In the genomic region with DNA sequence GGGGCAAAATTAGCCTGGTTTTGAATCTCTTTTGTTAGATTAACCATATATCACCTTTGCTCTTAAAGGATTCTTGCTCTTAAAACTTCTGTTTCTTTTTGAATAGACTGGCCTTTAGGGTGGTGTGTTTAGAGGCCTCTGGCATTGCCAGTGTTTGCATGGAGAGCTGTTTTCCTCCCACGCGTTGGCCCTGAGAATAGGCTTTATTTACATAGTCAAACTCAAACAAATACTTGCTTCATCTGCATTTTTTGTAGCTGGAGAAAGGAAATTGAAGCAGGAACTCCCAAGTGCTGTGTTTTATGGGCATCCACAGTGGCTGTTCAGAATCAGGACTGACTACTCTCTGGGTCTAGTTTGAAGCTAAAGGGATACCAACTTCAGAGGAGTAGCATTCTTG, we compare ENCODE assay signal across 1 cellular context.
TF ChIP-seq lines count a peak whose summit lies in the region.

No MANE protein-coding gene starts in this region.

TF ChIP-seq in WTC11, 78 proteins besides CTCF, POLR2A, EP300 and RAD21:
- no peak for TF ChIP-seq CBFB (CRISPR knock-in tag; IDR thresholded peaks at IDR 0.05; ENCODE audit: low read depth)
- TF ChIP-seq CREB1 (CRISPR knock-in tag; IDR thresholded peaks at IDR 0.05): no peak
- TF ChIP-seq TCF7 (CRISPR knock-in tag; IDR thresholded peaks at IDR 0.05; ENCODE audit: low read depth): no peak
- no peak for TF ChIP-seq SOX15 (CRISPR knock-in tag; IDR thresholded peaks at IDR 0.05)
- TF ChIP-seq, protein P1, sequence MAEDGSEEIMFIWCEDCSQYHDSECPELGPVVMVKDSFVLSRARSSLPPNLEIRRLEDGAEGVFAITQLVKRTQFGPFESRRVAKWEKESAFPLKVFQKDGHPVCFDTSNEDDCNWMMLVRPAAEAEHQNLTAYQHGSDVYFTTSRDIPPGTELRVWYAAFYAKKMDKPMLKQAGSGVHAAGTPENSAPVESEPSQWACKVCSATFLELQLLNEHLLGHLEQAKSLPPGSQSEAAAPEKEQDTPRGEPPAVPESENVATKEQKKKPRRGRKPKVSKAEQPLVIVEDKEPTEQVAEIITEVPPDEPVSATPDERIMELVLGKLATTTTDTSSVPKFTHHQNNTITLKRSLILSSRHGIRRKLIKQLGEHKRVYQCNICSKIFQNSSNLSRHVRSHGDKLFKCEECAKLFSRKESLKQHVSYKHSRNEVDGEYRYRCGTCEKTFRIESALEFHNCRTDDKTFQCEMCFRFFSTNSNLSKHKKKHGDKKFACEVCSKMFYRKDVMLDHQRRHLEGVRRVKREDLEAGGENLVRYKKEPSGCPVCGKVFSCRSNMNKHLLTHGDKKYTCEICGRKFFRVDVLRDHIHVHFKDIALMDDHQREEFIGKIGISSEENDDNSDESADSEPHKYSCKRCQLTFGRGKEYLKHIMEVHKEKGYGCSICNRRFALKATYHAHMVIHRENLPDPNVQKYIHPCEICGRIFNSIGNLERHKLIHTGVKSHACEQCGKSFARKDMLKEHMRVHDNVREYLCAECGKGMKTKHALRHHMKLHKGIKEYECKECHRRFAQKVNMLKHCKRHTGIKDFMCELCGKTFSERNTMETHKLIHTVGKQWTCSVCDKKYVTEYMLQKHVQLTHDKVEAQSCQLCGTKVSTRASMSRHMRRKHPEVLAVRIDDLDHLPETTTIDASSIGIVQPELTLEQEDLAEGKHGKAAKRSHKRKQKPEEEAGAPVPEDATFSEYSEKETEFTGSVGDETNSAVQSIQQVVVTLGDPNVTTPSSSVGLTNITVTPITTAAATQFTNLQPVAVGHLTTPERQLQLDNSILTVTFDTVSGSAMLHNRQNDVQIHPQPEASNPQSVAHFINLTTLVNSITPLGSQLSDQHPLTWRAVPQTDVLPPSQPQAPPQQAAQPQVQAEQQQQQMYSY (CRISPR knock-in tag; IDR thresholded peaks at IDR 0.05): no peak
- TF ChIP-seq, protein P2, sequence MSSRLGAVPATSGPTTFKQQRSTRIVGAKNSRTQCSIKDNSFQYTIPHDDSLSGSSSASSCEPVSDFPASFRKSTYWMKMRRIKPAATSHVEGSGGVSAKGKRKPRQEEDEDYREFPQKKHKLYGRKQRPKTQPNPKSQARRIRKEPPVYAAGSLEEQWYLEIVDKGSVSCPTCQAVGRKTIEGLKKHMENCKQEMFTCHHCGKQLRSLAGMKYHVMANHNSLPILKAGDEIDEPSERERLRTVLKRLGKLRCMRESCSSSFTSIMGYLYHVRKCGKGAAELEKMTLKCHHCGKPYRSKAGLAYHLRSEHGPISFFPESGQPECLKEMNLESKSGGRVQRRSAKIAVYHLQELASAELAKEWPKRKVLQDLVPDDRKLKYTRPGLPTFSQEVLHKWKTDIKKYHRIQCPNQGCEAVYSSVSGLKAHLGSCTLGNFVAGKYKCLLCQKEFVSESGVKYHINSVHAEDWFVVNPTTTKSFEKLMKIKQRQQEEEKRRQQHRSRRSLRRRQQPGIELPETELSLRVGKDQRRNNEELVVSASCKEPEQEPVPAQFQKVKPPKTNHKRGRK (CRISPR knock-in tag; IDR thresholded peaks at IDR 0.05; ENCODE audit: borderline replicate concordance): no peak
- no peak for TF ChIP-seq GABPB1 (CRISPR knock-in tag; IDR thresholded peaks at IDR 0.05)
- no peak for TF ChIP-seq IRF1 (CRISPR knock-in tag; IDR thresholded peaks at IDR 0.05)
- TF ChIP-seq FOXK1 (CRISPR knock-in tag; IDR thresholded peaks at IDR 0.05): no peak
- no peak for TF ChIP-seq NFE2L1 (CRISPR knock-in tag; IDR thresholded peaks at IDR 0.05)
- TF ChIP-seq PRRX2 (CRISPR knock-in tag; IDR thresholded peaks at IDR 0.05): no peak
- TF ChIP-seq PREB (CRISPR knock-in tag; IDR thresholded peaks at IDR 0.05; ENCODE audit: borderline replicate concordance): no peak
- TF ChIP-seq ZNF416 (CRISPR knock-in tag; IDR thresholded peaks at IDR 0.05): no peak
- TF ChIP-seq SMAD4 (CRISPR knock-in tag; IDR thresholded peaks at IDR 0.05): no peak
- TF ChIP-seq, protein P3, sequence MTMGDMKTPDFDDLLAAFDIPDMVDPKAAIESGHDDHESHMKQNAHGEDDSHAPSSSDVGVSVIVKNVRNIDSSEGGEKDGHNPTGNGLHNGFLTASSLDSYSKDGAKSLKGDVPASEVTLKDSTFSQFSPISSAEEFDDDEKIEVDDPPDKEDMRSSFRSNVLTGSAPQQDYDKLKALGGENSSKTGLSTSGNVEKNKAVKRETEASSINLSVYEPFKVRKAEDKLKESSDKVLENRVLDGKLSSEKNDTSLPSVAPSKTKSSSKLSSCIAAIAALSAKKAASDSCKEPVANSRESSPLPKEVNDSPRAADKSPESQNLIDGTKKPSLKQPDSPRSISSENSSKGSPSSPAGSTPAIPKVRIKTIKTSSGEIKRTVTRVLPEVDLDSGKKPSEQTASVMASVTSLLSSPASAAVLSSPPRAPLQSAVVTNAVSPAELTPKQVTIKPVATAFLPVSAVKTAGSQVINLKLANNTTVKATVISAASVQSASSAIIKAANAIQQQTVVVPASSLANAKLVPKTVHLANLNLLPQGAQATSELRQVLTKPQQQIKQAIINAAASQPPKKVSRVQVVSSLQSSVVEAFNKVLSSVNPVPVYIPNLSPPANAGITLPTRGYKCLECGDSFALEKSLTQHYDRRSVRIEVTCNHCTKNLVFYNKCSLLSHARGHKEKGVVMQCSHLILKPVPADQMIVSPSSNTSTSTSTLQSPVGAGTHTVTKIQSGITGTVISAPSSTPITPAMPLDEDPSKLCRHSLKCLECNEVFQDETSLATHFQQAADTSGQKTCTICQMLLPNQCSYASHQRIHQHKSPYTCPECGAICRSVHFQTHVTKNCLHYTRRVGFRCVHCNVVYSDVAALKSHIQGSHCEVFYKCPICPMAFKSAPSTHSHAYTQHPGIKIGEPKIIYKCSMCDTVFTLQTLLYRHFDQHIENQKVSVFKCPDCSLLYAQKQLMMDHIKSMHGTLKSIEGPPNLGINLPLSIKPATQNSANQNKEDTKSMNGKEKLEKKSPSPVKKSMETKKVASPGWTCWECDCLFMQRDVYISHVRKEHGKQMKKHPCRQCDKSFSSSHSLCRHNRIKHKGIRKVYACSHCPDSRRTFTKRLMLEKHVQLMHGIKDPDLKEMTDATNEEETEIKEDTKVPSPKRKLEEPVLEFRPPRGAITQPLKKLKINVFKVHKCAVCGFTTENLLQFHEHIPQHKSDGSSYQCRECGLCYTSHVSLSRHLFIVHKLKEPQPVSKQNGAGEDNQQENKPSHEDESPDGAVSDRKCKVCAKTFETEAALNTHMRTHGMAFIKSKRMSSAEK (CRISPR knock-in tag; IDR thresholded peaks at IDR 0.05; ENCODE audit: borderline replicate concordance): no peak
TF ChIP-seq in WTC11: peak in this region for 0.
